In the genomic region with DNA sequence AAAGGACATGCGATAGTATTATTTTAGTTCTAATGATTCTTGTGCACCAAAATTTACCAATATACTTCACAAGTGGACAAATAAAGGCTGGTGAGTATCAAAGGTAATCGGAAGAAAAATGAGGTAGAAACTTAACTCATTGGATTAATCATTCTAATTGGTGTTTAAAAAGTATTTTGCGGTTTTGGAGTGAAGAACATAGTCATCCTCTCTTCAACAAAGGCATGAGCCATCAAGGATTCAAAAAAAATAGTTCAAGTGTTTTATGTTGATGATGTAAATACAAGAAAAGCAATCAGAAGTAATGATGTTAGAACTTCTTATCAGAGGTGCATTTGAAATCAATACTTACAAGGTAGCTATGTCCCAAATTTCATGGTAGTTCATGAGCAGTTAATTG, we compare ENCODE assay signal across 31 cellular contexts.
"Had no signal": no experiment of that assay in that cellular context is flagged by ENCODE, and none has a peak within 500 bp of the region (broad histone marks: within the 10 kb centered on the region; RNA-seq: fewer than 3 reads in every experiment).

No MANE protein-coding gene starts in this region.

- H3K9me3 ChIP-seq: SJCRH30, SK-N-SH had no signal

- DNase-seq: activated B cell treated with CpG ODN at 0.5 μM for 24 hours; activated CD4-positive, alpha-beta memory T cell treated with anti-CD3 and anti-CD28 coated beads, Interleukin-2, amount 10 ng/mL, durations not matched to agents 7 days and 5 days; activated CD4-positive, alpha-beta T cell treated with anti-CD3 and anti-CD28 coated beads for 4 hours; activated CD4-positive, CD25-positive, alpha-beta regulatory T cell treated with anti-CD3 and anti-CD28 coated beads, Interleukin-2, amount 50 U/mL, for 72 hours; activated CD8-positive, alpha-beta memory T cell treated with anti-CD3 and anti-CD28 coated beads for 24 hours; activated CD8-positive, alpha-beta memory T cell treated with anti-CD3 and anti-CD28 coated beads, Interleukin-2, amount 10 ng/mL, durations not matched to agents 7 days and 5 days; activated CD8-positive, alpha-beta memory T cell treated with anti-CD3 and anti-CD28 coated beads, Interleukin-2, amount 50 U/mL, for 48 hours; activated effector memory CD4-positive, alpha-beta T cell treated with Interleukin-2 at 50 U/mL for 16 hours; activated naive CD4-positive, alpha-beta T cell treated with anti-CD3 and anti-CD28 coated beads, Interleukin-2, amount 10 ng/mL, durations not matched to agents 7 days and 5 days; activated naive CD8-positive, alpha-beta T cell treated with anti-CD3 and anti-CD28 coated beads, Interleukin-2, amount 50 U/mL, for 24 hours; activated T-cell treated with anti-CD3 and anti-CD28 coated beads, Interleukin-2, amount 50 U/mL, for 48 hours; anterior cingulate cortex; MM.1S; NCI-H1092; NCI-H1436 treated with DMSO at 0.1 percent for 48 hours; NCI-H1694 treated with DMSO at 0.1 percent for 48 hours; NCI-H2029; NCI-H345; NCI-H524 treated with DMSO at 0.1 percent for 48 hours; NCI-H748 treated with DMSO at 0.1 percent for 48 hours; NK-92 treated with Interleukin-12 subunit alpha and Interleukin-12 subunit beta, amount 100 ng/mL, for 24 hours; PC-9; SHP77; SJCRH30; SK-N-SH; T-cell; T-helper 17 cell; T-helper 9 cell had no signal

- H3K4me1 ChIP-seq: SJCRH30 had no signal

- H3K4me3 ChIP-seq: cardiac muscle cell, PC-9, SJCRH30 had no signal

- H3K27me3 ChIP-seq: cardiac muscle cell, SJCRH30 had no signal

- ATAC-seq: activated CD8-positive, alpha-beta memory T cell treated with anti-CD3 and anti-CD28 coated beads, Interleukin-2, amount 10 ng/mL, durations not matched to agents 7 days and 5 days; activated naive CD8-positive, alpha-beta T cell treated with anti-CD3 and anti-CD28 coated beads, Interleukin-2, amount 50 U/mL, for 24 hours; T-cell; T-helper 17 cell had no signal

- H3K27ac ChIP-seq: cardiac muscle cell, KMS-11, PC-9, SJCRH30, VCaP had no signal

- H3K36me3 ChIP-seq: cardiac muscle cell, SJCRH30 had no signal
